ENCODE assay signal across 9 cellular contexts in the genomic region with DNA sequence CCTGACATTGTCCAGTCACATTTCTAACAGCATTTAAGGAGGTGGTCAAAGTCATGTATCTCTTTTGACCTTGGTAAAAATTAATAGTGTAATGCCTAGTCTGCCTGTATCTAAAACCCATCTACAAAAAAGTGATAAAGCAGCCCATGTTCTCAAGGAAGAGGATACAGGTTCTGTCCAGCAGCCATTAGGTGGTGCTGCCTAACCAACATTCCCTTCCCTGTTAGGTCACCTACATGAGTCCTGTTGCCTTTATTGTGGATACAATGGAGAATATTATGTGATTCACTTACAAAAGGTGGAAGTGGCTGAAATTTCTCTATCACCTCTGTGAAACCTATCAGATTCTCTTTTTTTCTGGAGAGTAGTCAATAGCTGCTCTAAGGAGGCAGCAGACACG. TPM values are rescaled to one million over a fixed set of nuclear protein-coding genes. Genes with fewer than 3 reads are reported as not detected.
DNase-seq lines count a peak whose midpoint lies in the region; ATAC-seq and TF ChIP-seq lines count a peak whose summit lies in the region.
"Had no signal": no experiment of that assay in that cellular context is flagged by ENCODE, and none has a peak within 500 bp of the region (broad histone marks: within the 10 kb centered on the region; RNA-seq: fewer than 3 reads in every experiment).

No MANE protein-coding gene starts in this region.

- no peaks in the 10 kb centered on the region for H3K79me2 ChIP-seq in hepatocyte

- H3K36me3 ChIP-seq in hepatocyte (replicated peaks; ENCODE audit: insufficient read depth, low read depth) (no peaks in the 10 kb centered on the region), upper lobe of right lung (no peaks in the 10 kb centered on the region)

- TF ChIP-seq CTCF in GM13976 (IDR thresholded peaks at IDR 0.05; ENCODE audit: borderline replicate concordance, control extremely low read depth, extremely low read depth, insufficient read depth, missing control alignments), result peak; percentile 55
- TF ChIP-seq CTCF in RWPE1 (conservative IDR thresholded peaks at IDR 0.05; ENCODE audit: low read depth), result no peak
- TF ChIP-seq CTCF in hepatocyte (IDR thresholded peaks at IDR 0.05; ENCODE audit: poor library complexity), result peak; percentile 69
- TF ChIP-seq CTCF in upper lobe of right lung (IDR thresholded peaks at IDR 0.05), result peak; percentile 53

- H3K27me3 ChIP-seq in hepatocyte (no peaks in the 10 kb centered on the region), upper lobe of right lung (no peaks in the 10 kb centered on the region)

- H3K9me3 ChIP-seq in hepatocyte (ENCODE audit: low read depth) (peaks cover 2% of the 10 kb centered on the region), upper lobe of right lung (no peaks in the 10 kb centered on the region)

- intact Hi-C loops in upper lobe of right lung (cut with DNase I), result no loop called here

- H3K27ac ChIP-seq in RWPE1 (no peak overlapping the region), hepatocyte (no peak overlapping the region), upper lobe of right lung (no peak overlapping the region)

- POLR2A ChIA-PET in RWPE1 (lab: Yijun Ruan, JAX; ENCODE audit: low non-redundant PET), result no interaction called here

- DNase-seq in GM13976 (ENCODE audit: low spot score) (peak; percentile 22), RWPE1 (ENCODE audit: low spot score) (peak; percentile 13), hepatocyte (ENCODE audit: low spot score) (peak; percentile 64), upper lobe of right lung (no peak), SIG-M5 treated with dmso at 0.1 percent for 504 hours (lab: John Stamatoyannopoulos, UW; ENCODE audit: unreplicated experiment) (no peak), AG08395 (ENCODE audit: low spot score) (no peak)

- 26% methylated on average over 1 of the region's 1 CpG for WGBS in hepatocyte (ENCODE audit: low lambda C conversion rate, missing lambda C conversion rate)

- CTCF ChIA-PET in RWPE1 (lab: Yijun Ruan, JAX), result interaction anchor here (0.7 kb wide), 2 partner anchors 29 to 786 kb away, joined by 3 read pairs; no protein-coding TSS in a partner anchor

- H4K20me1 ChIP-seq in hepatocyte (ENCODE audit: insufficient read depth, poor library complexity, severe bottlenecking), result no peaks in the 10 kb centered on the region

- ATAC-seq in HG03469 (IDR thresholded peaks at IDR 0.05; ENCODE audit: unreplicated experiment), result peak; percentile 70
- peak; percentile 85 for ATAC-seq in upper lobe of right lung
- no peak for ATAC-seq in HG03460 (IDR thresholded peaks at IDR 0.05; ENCODE audit: unreplicated experiment)
- ATAC-seq: K562 had no signal

- no peak overlapping the region for H3K4me2 ChIP-seq in hepatocyte

- no peaks in the 10 kb centered on the region for H3K9me2 ChIP-seq in hepatocyte (replicated peaks; ENCODE audit: insufficient read depth)

- no peak overlapping the region for H2AFZ ChIP-seq in hepatocyte

- in situ Hi-C loops in GM13976 (cut with MboI; ENCODE audit: low sequenced_read_pairs, unreplicated experiment), result no loop called here

- no peak overlapping the region for H3K4me3 ChIP-seq in hepatocyte
- H3K4me3 ChIP-seq in upper lobe of right lung, result no peak overlapping the region
- H3K4me3 ChIP-seq: K562 had no signal

- H3K4me1 ChIP-seq in hepatocyte (ENCODE audit: insufficient read depth) (no peaks in the 10 kb centered on the region), upper lobe of right lung (no peaks in the 10 kb centered on the region)

RNA-seq across cellular contexts. Expression of gene AQP4, which starts 52.5 kb away (rescaled TPM):
- 12.8 and 14.9 TPM in 2 replicates for total RNA-seq in hepatocyte
- polyA plus RNA-seq in hepatocyte, result 4.9 and 21.6 TPM in 2 replicates
- total RNA-seq in upper lobe of right lung, result 345 TPM
- polyA plus RNA-seq: K562 had no signal

Comparison
In these comparisons a context has a peak if more than half of its experiments do, and no peak if none do; other contexts are left out.
1. DNase-seq: peak in GM13976 (single experiment), RWPE1 (single experiment) and hepatocyte (single experiment); none in upper lobe of right lung (single experiment), SIG-M5 treated with dmso at 0.1 percent for 504 hours (single experiment) and AG08395 (single experiment).
2. RNA of gene AQP4, which starts 52.5 kb away (total RNA-seq): 345 TPM in upper lobe of right lung (single experiment); 12.8 to 14.9 TPM in hepatocyte; every median in the first group is over 10 times any median in the second.